In genomic region chr7:105269397-105269796, GRCh38 we compare ENCODE assay signal across 1 cellular context.
TF ChIP-seq lines count a peak whose summit lies in the region.

No MANE protein-coding gene starts in this region.

TF ChIP-seq in endothelial cell of umbilical vein, 7 proteins besides CTCF, POLR2A, EP300 and RAD21 (continued from another document):
- TF ChIP-seq MAX (IDR thresholded peaks at IDR 0.05; ENCODE audit: insufficient read depth, insufficient read length) = no peak
- TF ChIP-seq POLR2AphosphoS5 (IDR thresholded peaks at IDR 0.05; ENCODE audit: insufficient read depth, low read depth, low read length) = no peak
- TF ChIP-seq EZH2 (IDR thresholded peaks at IDR 0.05; ENCODE audit: borderline replicate concordance, low read depth, low read length, severe bottlenecking) = no peak
